Comparison of ENCODE assay signal across 8 cellular contexts in the genomic region with DNA sequence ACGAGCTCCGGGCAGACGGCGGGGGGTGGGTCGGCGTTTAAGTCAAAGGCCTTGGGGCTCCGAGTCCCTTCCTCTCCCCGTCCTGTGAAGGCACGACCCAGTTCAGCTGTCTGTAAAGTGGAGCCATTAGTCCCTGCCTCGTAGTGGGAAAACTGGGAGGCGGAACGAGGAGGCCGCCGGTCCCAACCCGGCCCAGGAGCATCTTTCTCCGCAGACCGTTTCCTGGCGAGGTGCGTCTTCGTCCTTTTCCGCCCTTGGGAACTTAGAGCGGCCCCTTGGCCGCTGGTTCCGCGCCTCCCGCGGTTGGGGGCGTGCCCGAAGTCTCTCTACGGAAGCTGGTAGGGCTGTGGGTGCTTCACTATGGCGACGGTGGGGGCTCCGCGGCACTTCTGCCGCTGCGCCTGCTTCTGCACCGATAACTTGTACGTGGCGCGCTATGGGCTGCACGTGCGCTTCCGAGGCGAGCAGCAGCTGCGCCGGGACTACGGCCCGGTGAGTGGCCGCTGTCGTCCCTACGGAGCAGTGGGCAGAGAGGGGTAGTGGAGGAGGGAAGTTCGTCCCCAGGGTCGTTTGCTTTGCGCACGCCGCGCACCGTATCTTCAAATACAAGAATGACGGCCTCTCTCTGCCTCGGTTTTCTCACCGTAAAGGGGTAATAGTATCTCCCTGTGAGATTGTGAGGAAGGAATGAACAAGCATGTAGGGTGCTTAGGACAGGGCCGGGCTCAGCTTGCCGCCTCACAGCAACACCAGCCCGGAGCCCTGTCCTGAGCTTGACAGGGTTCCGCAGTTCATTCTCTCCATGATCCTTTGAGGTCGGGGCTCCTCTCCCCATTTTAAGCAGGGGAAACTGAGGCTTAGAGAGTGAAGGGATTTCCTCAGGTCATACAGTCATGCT. TPM values are rescaled to one million over a fixed set of nuclear protein-coding genes. Genes with fewer than 3 reads are reported as not detected.
A peak's percentile ranks its signal among the peaks of the same experiment; 100 is the strongest.
DNase-seq lines count a peak whose midpoint lies in the region; ATAC-seq and TF ChIP-seq lines count a peak whose summit lies in the region.

A gene (plus strand): TSS at position 353 of the 898 bp plus-strand sequence. CDS start 8 bp downstream, at position 361.

- H3K9ac ChIP-seq in IMR-90 (ENCODE audit: low read depth, low read length): peak within 1 kb of the TSS; percentile 95

- TF ChIP-seq CTCF in IMR-90 (conservative IDR thresholded peaks at IDR 0.05; ENCODE audit: low read depth, low read length) (no peak), OCI-LY7 (conservative IDR thresholded peaks at IDR 0.05; ENCODE audit: low read length) (no peak)

- H3K79me2 ChIP-seq in OCI-LY7 (ENCODE audit: insufficient read depth, low read depth, low read length): peaks cover 11% of the 10 kb centered on the region

- H2BK15ac ChIP-seq in IMR-90 (ENCODE audit: low read depth, low read length): peak within 1 kb of the TSS; percentile 52; the same call in 1 of the 3 replicates

- no peaks in the 10 kb centered on the region for H3K9me2 ChIP-seq in OCI-LY7 (ENCODE audit: insufficient read depth, low read length)

- H3K36me3 ChIP-seq in IMR-90 (ENCODE audit: control insufficient read depth, insufficient read depth, low read length) (peaks cover 4% of the 10 kb centered on the region; the same call in 1 of the 2 replicates), OCI-LY7 (ENCODE audit: insufficient read depth, low read length) (peaks cover 25% of the 10 kb centered on the region; the same call in 1 of the 2 replicates)

- intact Hi-C loops in IMR-90 (cut with micrococcal nuclease) (loop anchor here (2.0 to 10.0 kb wide), 2 partner anchors 176 to 410 kb away; a partner anchor contains a TSS), OCI-LY7 (cut with micrococcal nuclease; ENCODE audit: unreplicated experiment) (loop anchor here (1.0 to 2.0 kb wide), 2 partner anchors 258 to 448 kb away; a partner anchor contains a TSS)

- WGBS in IMR-90 (ENCODE audit: extremely low coverage in 2 of 2, insufficient read length in 1 of 2), 2 experiments: 0% methylated on average over 7 of the region's 66 CpGs; no CpG with 5 or more reads in 1 of the 2 experiments

- peak within 1 kb of the TSS; percentile 95 for H3K27ac ChIP-seq in IMR-90 (ENCODE audit: insufficient read depth, low read length)
- peak within 1 kb of the TSS; percentile 89 for H3K27ac ChIP-seq in OCI-LY7 (ENCODE audit: low read depth, low read length, poor library complexity, severe bottlenecking)
- peak within 1 kb of the TSS; percentile 90 for H3K27ac ChIP-seq in epithelial cell of prostate

- in situ Hi-C loops in IMR-90 (cut with MboI; ENCODE audit: low sequenced_read_pairs): loop anchor here (25.0 kb wide), 1 partner anchor 338 kb away; no protein-coding TSS in a partner anchor

- DNase-seq in DMS 273 treated with DMSO at 0.1 percent for 48 hours (lab: John Stamatoyannopoulos, UW) (peak; percentile 70), IMR-90 (peak; percentile 88), OCI-LY7 (ENCODE audit: low spot score) (peak; percentile 96), activated T-cell treated with anti-CD3 and anti-CD28 coated beads for 24 hours (ENCODE audit: low read depth) (peak; percentile 88), epithelial cell of prostate (ENCODE audit: low read depth, low spot score) (peak; percentile 48), mucosa of gallbladder (ENCODE audit: low spot score) (peak; percentile 92)
- peak; percentile 92 for DNase-seq in stimulated activated CD8-positive, alpha-beta memory T cell treated with anti-CD3 and anti-CD28 coated beads, Interleukin-4, amount 100 ng/mL, for 24 hours (ENCODE audit: low read depth)

- peak within 1 kb of the TSS; percentile 96 for H3K14ac ChIP-seq in IMR-90 (replicated peaks; ENCODE audit: low read depth, low read length)

- peak within 1 kb of the TSS; percentile 75 to 97 for H4K8ac ChIP-seq in IMR-90 (ENCODE audit: low read depth in 2 of 2, low read length in 2 of 2)

- CTCF ChIA-PET in IMR-90 (lab: Yijun Ruan, JAX): interaction anchor here (1.3 kb wide), 1 partner anchor 263 kb away, joined by 3 read pairs; no protein-coding TSS in a partner anchor
- CTCF ChIA-PET in OCI-LY7 (lab: Charles Lee; ENCODE audit: unreplicated experiment): interaction anchor here (1.0 kb wide), 1 partner anchor 9 kb away, joined by 3 read pairs; a partner anchor contains a TSS

- H3K4me3 ChIP-seq in IMR-90 (ENCODE audit: insufficient read depth, low read depth, low read length) (peak within 1 kb of the TSS; percentile 92), OCI-LY7 (ENCODE audit: low read depth, low read length, poor library complexity, severe bottlenecking) (peak within 1 kb of the TSS; percentile 76)

- H3K56ac ChIP-seq in IMR-90 (ENCODE audit: extremely low read depth, insufficient read depth, low read length): peak within 1 kb of the TSS; percentile 88

- H3K18ac ChIP-seq in IMR-90 (ENCODE audit: low read depth, low read length): peak within 1 kb of the TSS; percentile 51

- POLR2A ChIA-PET in IMR-90 (lab: Charles Lee; ENCODE audit: unreplicated experiment) (interaction anchor here (0.6 to 1.5 kb wide), 2 partner anchors 217 to 257 kb away, joined by 5 to 6 read pairs; no protein-coding TSS in a partner anchor), OCI-LY7 (lab: Charles Lee) (interaction anchor here (0.6 to 3.0 kb wide), 6 partner anchors 9 to 449 kb away, joined by 3 to 17 read pairs (median 4); a partner anchor contains a TSS)

- peak within 1 kb of the TSS; percentile 93 for H3K4me2 ChIP-seq in IMR-90 (ENCODE audit: low read depth, low read length)
- H3K4me2 ChIP-seq in OCI-LY7 (ENCODE audit: low read length): peak within 1 kb of the TSS; percentile 100

- H2BK20ac ChIP-seq in IMR-90 (ENCODE audit: low read depth, low read length): peak within 1 kb of the TSS; percentile 57; the same call in 1 of the 2 replicates

- H2AFZ ChIP-seq in IMR-90 (replicated peaks; ENCODE audit: low read length, poor library complexity): peak within 1 kb of the TSS; percentile 98
- peak within 1 kb of the TSS; percentile 98 for H2AFZ ChIP-seq in OCI-LY7 (ENCODE audit: low read length)

- H3K9me1 ChIP-seq in IMR-90 (ENCODE audit: insufficient read depth, low read length): peaks cover 9% of the 10 kb centered on the region; the same call in 1 of the 2 replicates

- peaks cover 19 to 53% of the 10 kb centered on the region in 2 experiments for H3K79me1 ChIP-seq in IMR-90 (ENCODE audit: low read depth in 1 of 2, low read length in 2 of 2)

- peak; percentile 74 for ATAC-seq in GM21529 (IDR thresholded peaks at IDR 0.05; ENCODE audit: unreplicated experiment)
- ATAC-seq in IMR-90 (ENCODE audit: low read depth): peak; percentile 89

- H2AK9ac ChIP-seq in IMR-90 (replicated peaks; ENCODE audit: low read depth, low read length, poor library complexity): peak within 1 kb of the TSS; percentile 92

- dilution Hi-C loops in IMR-90 (cut with HindIII; ENCODE audit: low sequenced_read_pairs, unreplicated experiment): loop anchor here (25.0 kb wide), 1 partner anchor 262 kb away; a partner anchor contains a TSS

- H3K9me3 ChIP-seq in IMR-90 (ENCODE audit: control insufficient read depth, insufficient read depth, low read length) (no peaks in the 10 kb centered on the region), OCI-LY7 (ENCODE audit: low read length) (no peaks in the 10 kb centered on the region)

- no peaks in the 10 kb centered on the region for H3K27me3 ChIP-seq in IMR-90 (ENCODE audit: control insufficient read depth, insufficient read depth, low read length)

- H4K91ac ChIP-seq in IMR-90 (ENCODE audit: insufficient read depth, low read depth, low read length): peak within 1 kb of the TSS; percentile 96

- TF ChIP-seq RAD21 in IMR-90 (IDR thresholded peaks at IDR 0.05; ENCODE audit: low read length): no peak

- peak within 1 kb of the TSS; percentile 79 for H4K5ac ChIP-seq in IMR-90 (ENCODE audit: low read depth, low read length)

- peak within 1 kb of the TSS; percentile 88 for H2BK120ac ChIP-seq in IMR-90 (ENCODE audit: low read depth, low read length)

- BruUV-seq in IMR-90 (replicated peaks; lab: Mats Ljungman, UMichigan) (no TSS peak), OCI-LY7 (replicated peaks; lab: Mats Ljungman, UMichigan) (TSS peak; percentile 64)

- peak; percentile 61 for TF ChIP-seq POLR2A in IMR-90 (IDR thresholded peaks at IDR 0.05; ENCODE audit: low read depth, low read length)

- H2BK5ac ChIP-seq in IMR-90 (ENCODE audit: low read depth, low read length, poor library complexity, severe bottlenecking): peak within 1 kb of the TSS; percentile 84

- H3K4ac ChIP-seq in IMR-90 (ENCODE audit: low read depth, low read length): peak within 1 kb of the TSS; percentile 95

- H3K23ac ChIP-seq in IMR-90 (ENCODE audit: low read depth, low read length): peak within 1 kb of the TSS; percentile 96

- H4K20me1 ChIP-seq in IMR-90 (ENCODE audit: insufficient read depth, low read length): no peaks in the 10 kb centered on the region
- H4K20me1 ChIP-seq in OCI-LY7 (ENCODE audit: insufficient read depth, low read length): 0 out of 2 replicates have a peak, but pooled peaks cover 5% of the 10 kb centered on the region

- H2AK5ac ChIP-seq in IMR-90 (ENCODE audit: low read depth, low read length): peak within 1 kb of the TSS; percentile 86

- H3K4me1 ChIP-seq in IMR-90 (ENCODE audit: control insufficient read depth, insufficient read depth, low read length): peaks cover 12% of the 10 kb centered on the region; the same call in 1 of the 2 replicates
- peaks cover 28% of the 10 kb centered on the region for H3K4me1 ChIP-seq in OCI-LY7 (ENCODE audit: insufficient read depth, low read length, poor library complexity, severe bottlenecking)

TF ChIP-seq in IMR-90, 13 proteins besides CTCF, POLR2A, EP300 and RAD21 (continues in another document):
- TF ChIP-seq MXI1 (IDR thresholded peaks at IDR 0.05; ENCODE audit: borderline replicate concordance, low read depth, low read length): peak; percentile 92
- TF ChIP-seq, protein P1, sequence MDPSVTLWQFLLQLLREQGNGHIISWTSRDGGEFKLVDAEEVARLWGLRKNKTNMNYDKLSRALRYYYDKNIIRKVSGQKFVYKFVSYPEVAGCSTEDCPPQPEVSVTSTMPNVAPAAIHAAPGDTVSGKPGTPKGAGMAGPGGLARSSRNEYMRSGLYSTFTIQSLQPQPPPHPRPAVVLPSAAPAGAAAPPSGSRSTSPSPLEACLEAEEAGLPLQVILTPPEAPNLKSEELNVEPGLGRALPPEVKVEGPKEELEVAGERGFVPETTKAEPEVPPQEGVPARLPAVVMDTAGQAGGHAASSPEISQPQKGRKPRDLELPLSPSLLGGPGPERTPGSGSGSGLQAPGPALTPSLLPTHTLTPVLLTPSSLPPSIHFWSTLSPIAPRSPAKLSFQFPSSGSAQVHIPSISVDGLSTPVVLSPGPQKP (IDR thresholded peaks at IDR 0.05; ENCODE audit: borderline replicate concordance, low read depth, low read length): no peak
- no peak for TF ChIP-seq NFE2L2 (IDR thresholded peaks at IDR 0.05; ENCODE audit: low read depth, low read length)
- TF ChIP-seq BHLHE40 (IDR thresholded peaks at IDR 0.05; ENCODE audit: low read depth, low read length): peak; percentile 86
- TF ChIP-seq SMC3 (IDR thresholded peaks at IDR 0.05; ENCODE audit: low read depth, low read length): no peak

RNA-seq across cellular contexts. Expression of the gene that starts here (rescaled TPM):
- total RNA-seq in IMR-90 (2012; rRNA removed) (4.3 and 4.7 TPM in 2 replicates), OCI-LY7 (2022) (25.0 and 25.8 TPM in 2 replicates), mucosa of gallbladder (32.5 TPM)
- 18.2 and 19.0 TPM in 2 replicates for polyA plus RNA-seq in IMR-90 (2012; rRNA removed)
- 7.7 and 16.7 TPM in 2 replicates for polyA plus RNA-seq in IMR-90 (2012; cell fraction: cytosol; rRNA removed)
- 31.5 and 87.3 TPM in 2 replicates for polyA plus RNA-seq in IMR-90 (2012; cell fraction: nucleus; rRNA removed; ENCODE audit: low replicate concordance)
- 13.1 and 17.8 TPM in 2 replicates for total RNA-seq in OCI-LY7 (2014; rRNA removed; shearing (Covaris generic))

Comparison
In these comparisons a context has a peak if more than half of its experiments do, and no peak if none do; other contexts are left out.
1. Peak in every context shown above with its lines: DNase-seq, ATAC-seq, H3K4me3 ChIP-seq and H3K27ac ChIP-seq.